In the genomic region with DNA sequence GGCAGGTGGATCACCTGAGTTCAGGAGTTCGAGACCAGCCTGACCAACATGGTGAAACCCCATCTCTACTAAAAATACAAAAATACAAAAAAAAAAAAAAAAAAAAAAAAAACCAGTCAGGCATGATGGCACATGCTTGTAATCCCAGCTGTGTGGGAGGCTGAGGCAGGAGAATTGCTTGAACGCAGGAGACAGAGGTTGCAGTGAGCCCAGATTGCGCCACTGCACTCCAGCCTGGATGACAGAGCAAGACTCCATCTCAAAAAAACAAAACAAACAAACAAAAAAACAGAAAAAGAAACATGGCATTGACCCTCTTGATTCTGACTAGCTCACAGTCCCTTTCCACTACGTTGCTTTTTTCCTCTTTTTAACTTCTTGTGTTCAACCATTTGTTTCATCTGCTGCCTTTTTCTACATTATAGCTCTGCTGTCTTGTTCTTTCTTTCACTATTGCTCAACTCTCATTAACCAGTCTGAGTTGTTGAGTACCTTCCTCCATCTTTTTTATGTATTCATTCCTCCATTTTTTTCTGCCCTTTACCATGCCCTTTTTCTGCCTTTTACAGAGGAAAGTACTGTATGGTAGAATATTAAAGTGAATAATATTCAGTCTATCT, we compare ENCODE assay signal across 8 cellular contexts.
DNase-seq lines count a peak whose midpoint lies in the region; ATAC-seq, FAIRE-seq and TF ChIP-seq lines count a peak whose summit lies in the region.
"Not testable (repeated sequence)": the region's sequence is repeated elsewhere in the genome, so short reads cannot be mapped to it uniquely, and the experiment has no call there.

No MANE protein-coding gene starts in this region.

- H3K4me3 Mint-ChIP-seq in CD4-positive, alpha-beta T cell; activated CD4-positive, alpha-beta T cell treated with anti-CD3 and anti-CD28 coated beads for 36 hours: not testable (repeated sequence)
- peak overlapping the region; percentile 30 to 76 (median 60) for H3K4me3 Mint-ChIP-seq in naive B cell

- DNase-seq in CD4-positive, alpha-beta T cell; activated CD4-positive, alpha-beta T cell treated with anti-CD3 and anti-CD28 coated beads for 36 hours; naive B cell; suprapubic skin (ENCODE audit: low spot score in 2 of 2): not testable (repeated sequence)
- DNase-seq in NCI-H2171 treated with DMSO at 0.1 percent for 48 hours (lab: John Stamatoyannopoulos, UW) (peak; percentile 34), bronchial epithelial cell (ENCODE audit: low read depth) (peak; percentile 54), fibroblast of mammary gland (ENCODE audit: low read depth) (peak; percentile 46)

- H3K27me3 ChIP-seq in CD4-positive, alpha-beta T cell (ENCODE audit: control insufficient read depth, insufficient read depth, low read length); bronchial epithelial cell (ENCODE audit: control insufficient read depth, insufficient read depth, low read length); suprapubic skin: not testable (repeated sequence)

- H3K4me1 ChIP-seq in suprapubic skin, result not testable (repeated sequence)

- H3K27ac Mint-ChIP-seq in CD4-positive, alpha-beta T cell, result peak overlapping the region; percentile 28
- H3K27ac Mint-ChIP-seq in activated CD4-positive, alpha-beta T cell treated with anti-CD3 and anti-CD28 coated beads for 36 hours, result peak overlapping the region; percentile 9
- H3K27ac Mint-ChIP-seq in naive B cell, result peak overlapping the region; percentile 0 to 79 (median 44)

- POLR2A ChIA-PET in CD4-positive, alpha-beta T cell (lab: Charles Lee); activated CD4-positive, alpha-beta T cell treated with anti-CD3 and anti-CD28 coated beads for 36 hours (lab: Charles Lee): not testable (repeated sequence)

- peaks cover 24% of the 10 kb centered on the region for H3K4me1 Mint-ChIP-seq in CD4-positive, alpha-beta T cell (ENCODE audit: low read depth)
- H3K4me1 Mint-ChIP-seq in activated CD4-positive, alpha-beta T cell treated with anti-CD3 and anti-CD28 coated beads for 36 hours, result not testable (repeated sequence)
- H3K4me1 Mint-ChIP-seq in naive B cell, result peaks cover 29 to 40% (median 38%) of the 10 kb centered on the region in 3 donors

- not testable (repeated sequence) for H3K36me3 ChIP-seq in bronchial epithelial cell (ENCODE audit: control insufficient read depth, insufficient read depth, low read length); suprapubic skin

- CTCF ChIA-PET in CD4-positive, alpha-beta T cell (lab: Charles Lee), result interaction anchor here (0.7 kb wide), 1 partner anchor 1478 kb away, joined by 3 read pairs; no protein-coding TSS in a partner anchor
- CTCF ChIA-PET in activated CD4-positive, alpha-beta T cell treated with anti-CD3 and anti-CD28 coated beads for 36 hours (lab: Charles Lee), result interaction anchor here (0.5 kb wide), 1 partner anchor 166 kb away, joined by 3 read pairs; no protein-coding TSS in a partner anchor

- not testable (repeated sequence) for TF ChIP-seq EP300 in suprapubic skin (IDR thresholded peaks at IDR 0.05)

- not testable (repeated sequence) for FAIRE-seq in bronchial epithelial cell (lab: Jason Lieb, UNC)

- not testable (repeated sequence) for H3K27ac ChIP-seq in CD4-positive, alpha-beta T cell (ENCODE audit: low read depth, low read length)
- peak overlapping the region; percentile 1 for H3K27ac ChIP-seq in suprapubic skin

- not testable (repeated sequence) for H3K27me3 Mint-ChIP-seq in CD4-positive, alpha-beta T cell; activated CD4-positive, alpha-beta T cell treated with anti-CD3 and anti-CD28 coated beads for 36 hours; naive B cell

- TF ChIP-seq CTCF in CD4-positive, alpha-beta T cell (IDR thresholded peaks at IDR 0.05); bronchial epithelial cell (IDR thresholded peaks at IDR 0.05; ENCODE audit: insufficient read depth, low read length, severe bottlenecking); fibroblast of mammary gland (conservative IDR thresholded peaks at IDR 0.05; ENCODE audit: control insufficient read depth, insufficient read depth, low read depth, low read length); suprapubic skin (IDR thresholded peaks at IDR 0.05): not testable (repeated sequence)

- not testable (repeated sequence) for ATAC-seq in CD4-positive, alpha-beta T cell (ENCODE audit: poor library complexity); activated CD4-positive, alpha-beta T cell treated with anti-CD3 and anti-CD28 coated beads for 36 hours
- ATAC-seq in HG02852 (IDR thresholded peaks at IDR 0.05; ENCODE audit: unreplicated experiment) (peak; percentile 51), naive B cell (ENCODE audit: low read depth in 2 of 2) (peak in 1 of 2 donors; percentile 17)

- H3K4me3 ChIP-seq in bronchial epithelial cell (ENCODE audit: low read depth, low read length); fibroblast of mammary gland (ENCODE audit: control insufficient read depth, low read depth, low read length); suprapubic skin: not testable (repeated sequence)

- intact Hi-C loops in CD4-positive, alpha-beta T cell (cut with DNase I, micrococcal nuclease); activated CD4-positive, alpha-beta T cell treated with anti-CD3 and anti-CD28 coated beads for 36 hours (cut with DNase I, micrococcal nuclease): not testable (repeated sequence)

- not testable (repeated sequence) for H3K9me3 Mint-ChIP-seq in CD4-positive, alpha-beta T cell; activated CD4-positive, alpha-beta T cell treated with anti-CD3 and anti-CD28 coated beads for 36 hours (ENCODE audit: low read depth); naive B cell

- peaks cover 36% of the 10 kb centered on the region for H3K36me3 Mint-ChIP-seq in CD4-positive, alpha-beta T cell (ENCODE audit: low read depth)
- H3K36me3 Mint-ChIP-seq in activated CD4-positive, alpha-beta T cell treated with anti-CD3 and anti-CD28 coated beads for 36 hours (ENCODE audit: low read depth), result peaks cover 14% of the 10 kb centered on the region
- not testable (repeated sequence) for H3K36me3 Mint-ChIP-seq in naive B cell

- not testable (repeated sequence) for TF ChIP-seq POLR2A in suprapubic skin (IDR thresholded peaks at IDR 0.05)

- H3K9me3 ChIP-seq in CD4-positive, alpha-beta T cell (ENCODE audit: control insufficient read depth, low read length); suprapubic skin: not testable (repeated sequence)

- 75% methylated on average over 4 of the region's 4 CpGs for WGBS in suprapubic skin
